ENCODE assay signal across 8 cellular contexts in genomic region chr2:46334389-46335345, GRCh38. TPM values are rescaled to one million over a fixed set of nuclear protein-coding genes. Genes with fewer than 3 reads are reported as not detected.
DNase-seq lines count a peak whose midpoint lies in the region; TF ChIP-seq lines count a peak whose summit lies in the region.

No MANE protein-coding gene starts in this region.

- no peak overlapping the region for H3K4me3 ChIP-seq in BE2C (ENCODE audit: low read depth, low read length)

- H3K36me3 Mint-ChIP-seq in HFFc6 (ENCODE audit: low read depth) (peaks cover 5% of the 10 kb centered on the region), MCF 10A (ENCODE audit: insufficient read depth, unreplicated experiment) (peaks cover 5% of the 10 kb centered on the region), immature natural killer cell (no peaks in the 10 kb centered on the region)

- intact Hi-C loops in MCF 10A (cut with micrococcal nuclease), result loop anchor here (2.0 kb wide), 1 partner anchor 30 kb away; no protein-coding TSS in a partner anchor

- H3K4me1 ChIP-seq in BE2C, result peaks cover 85% of the 10 kb centered on the region

- H3K27ac ChIP-seq in substantia nigra (ENCODE audit: low read depth, low read length, poor library complexity, severe bottlenecking), result peak overlapping the region; percentile 49

- H3K9me3 Mint-ChIP-seq in HFFc6 (no peaks in the 10 kb centered on the region), MCF 10A (ENCODE audit: unreplicated experiment) (no peaks in the 10 kb centered on the region), immature natural killer cell (no peaks in the 10 kb centered on the region)

- BruUV-seq in MCF 10A (replicated peaks; lab: Mats Ljungman, UMichigan), result TSS peak; percentile 21

- H3K4me1 Mint-ChIP-seq in HFFc6 (ENCODE audit: low read depth) (peaks cover 80% of the 10 kb centered on the region), MCF 10A (ENCODE audit: insufficient read depth, unreplicated experiment) (peaks cover 70% of the 10 kb centered on the region), immature natural killer cell (no peaks in the 10 kb centered on the region)

- TF ChIP-seq CTCF in HFFc6 (IDR thresholded peaks at IDR 0.05) (no peak), MCF 10A (IDR thresholded peaks at IDR 0.05; ENCODE audit: unreplicated experiment) (no peak), BE2C (IDR thresholded peaks at IDR 0.05; ENCODE audit: low read depth, low read length) (no peak)

- POLR2A ChIA-PET in MCF 10A (lab: Yijun Ruan, JAX), result interaction anchor here (0.5 to 13.5 kb wide), 10 partner anchors 7 to 515 kb away, joined by 3 to 553 read pairs (median 4); partner anchors contain the start of gene EPAS1

- CTCF ChIA-PET in MCF 10A (lab: Yijun Ruan, JAX), result interaction anchor here (0.6 to 2.4 kb wide), 9 partner anchors 15 to 1482 kb away, joined by 3 to 9 read pairs (median 4); no protein-coding TSS in a partner anchor

- H3K36me3 ChIP-seq in BE2C, result no peaks in the 10 kb centered on the region

- DNase-seq in HFFc6, result peak; percentile 97
- peak; percentile 85 for DNase-seq in MCF 10A (ENCODE audit: unreplicated experiment)
- DNase-seq in kidney tubule cell (ENCODE audit: low spot score), result peak; percentile 76
- no peak for DNase-seq in substantia nigra (lab: John Stamatoyannopoulos, UW)
- DNase-seq in immature natural killer cell, result no peak
- no peak for DNase-seq in NCI-H526 (lab: John Stamatoyannopoulos, UW)
- no peak for DNase-seq in BE2C
- no peak for DNase-seq in NCI-H82 treated with DMSO at 0.1 percent for 48 hours (lab: John Stamatoyannopoulos, UW; ENCODE audit: unreplicated experiment)

- no peaks in the 10 kb centered on the region for H3K27me3 Mint-ChIP-seq in HFFc6 (ENCODE audit: insufficient read depth)
- no peaks in the 10 kb centered on the region for H3K27me3 Mint-ChIP-seq in MCF 10A (ENCODE audit: insufficient read depth, unreplicated experiment)
- peaks cover 0 to 8% (median 7%) of the 10 kb centered on the region in 3 donors for H3K27me3 Mint-ChIP-seq in immature natural killer cell (ENCODE audit: low read depth in 3 of 3)

- H3K27ac Mint-ChIP-seq in HFFc6 (peak overlapping the region; percentile 92), MCF 10A (ENCODE audit: low read depth, unreplicated experiment) (peak overlapping the region; percentile 95), immature natural killer cell (no peak overlapping the region)

- H3K27me3 ChIP-seq in BE2C, result no peaks in the 10 kb centered on the region

- H3K9me3 ChIP-seq in BE2C, result no peaks in the 10 kb centered on the region

- H3K4me3 Mint-ChIP-seq in HFFc6, result peak overlapping the region; percentile 87
- peak overlapping the region; percentile 46 for H3K4me3 Mint-ChIP-seq in MCF 10A (ENCODE audit: unreplicated experiment)
- no peak overlapping the region for H3K4me3 Mint-ChIP-seq in immature natural killer cell

RNA-seq across cellular contexts. Expression of gene EPAS1, which starts 37.5 kb away (rescaled TPM):
- total RNA-seq in HFFc6 (2021; fragmentation: NEBNext Ultra II Directional; extraction: Animal tissue kit (Norgen Biotek cat#: 25700)), result 100 to 1,000 TPM in 4 of 6 experiments, 10 to 100 TPM in 2; 93.5 to 115 (median 101) TPM
- 146 and 200 TPM in 2 replicates for total RNA-seq in MCF 10A (2022)
- polyA plus RNA-seq in immature natural killer cell, result under 1 TPM; 0.05 to 0.69 (median 0.08) TPM
- polyA plus RNA-seq in BE2C (2012; ENCODE audit: insufficient read depth, insufficient read length, low read depth), result 25.0 TPM

Comparison
In these comparisons a context has a peak if more than half of its experiments do, and no peak if none do; other contexts are left out.
1. DNase-seq: peak in HFFc6 (single experiment), MCF 10A (single experiment) and kidney tubule cell (single experiment); none in substantia nigra (0 of 49), immature natural killer cell (0 of 3), NCI-H526 (0 of 2), BE2C (single experiment) and NCI-H82 treated with DMSO at 0.1 percent for 48 hours (single experiment).
2. H3K27ac Mint-ChIP-seq: peak in HFFc6 (single experiment) and MCF 10A (single experiment); none in immature natural killer cell (0 of 6).
3. H3K4me3 Mint-ChIP-seq: peak in HFFc6 (single experiment) and MCF 10A (single experiment); none in immature natural killer cell (0 of 5).